In the genomic region with DNA sequence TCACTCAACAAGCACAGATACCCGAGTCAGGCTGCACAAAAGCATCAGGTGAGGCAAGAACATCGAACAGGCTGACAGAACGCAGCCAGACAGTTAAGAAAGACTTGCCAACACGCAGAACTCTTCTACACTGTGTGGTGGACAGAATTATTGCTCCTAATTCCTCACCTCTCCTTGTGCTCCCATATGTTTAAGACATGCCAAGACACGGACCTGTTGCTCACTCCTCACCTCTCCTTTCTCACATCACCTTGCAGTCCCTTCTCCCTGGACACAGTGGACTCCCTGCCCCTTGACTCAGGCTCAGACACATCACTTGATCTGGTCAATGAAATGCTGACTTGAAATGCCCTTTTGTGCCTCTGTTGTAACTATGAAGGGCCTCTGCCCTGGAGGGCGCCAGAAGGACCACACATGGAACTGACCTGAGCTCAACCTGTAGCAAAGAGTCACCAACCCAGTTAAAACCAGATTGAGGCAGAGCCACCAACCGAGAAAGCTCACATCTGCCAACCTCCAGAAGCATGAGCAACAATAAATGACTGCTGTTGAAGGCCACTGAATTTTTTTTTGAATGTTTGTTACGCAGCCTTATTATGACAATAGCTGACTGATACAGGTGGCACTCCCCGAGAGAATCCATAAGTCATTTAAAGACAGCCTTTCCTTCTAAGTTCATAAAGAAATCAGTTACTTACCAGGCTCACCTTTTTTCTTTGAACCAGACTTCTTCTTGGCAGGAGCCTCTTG, we compare ENCODE assay signal across 1 cellular context.
TF ChIP-seq lines count a peak whose summit lies in the region.

No MANE protein-coding gene starts in this region.

TF ChIP-seq in HepG2, 621 proteins besides CTCF, POLR2A, EP300 and RAD21 (continued from another document):
- TF ChIP-seq, protein P1, sequence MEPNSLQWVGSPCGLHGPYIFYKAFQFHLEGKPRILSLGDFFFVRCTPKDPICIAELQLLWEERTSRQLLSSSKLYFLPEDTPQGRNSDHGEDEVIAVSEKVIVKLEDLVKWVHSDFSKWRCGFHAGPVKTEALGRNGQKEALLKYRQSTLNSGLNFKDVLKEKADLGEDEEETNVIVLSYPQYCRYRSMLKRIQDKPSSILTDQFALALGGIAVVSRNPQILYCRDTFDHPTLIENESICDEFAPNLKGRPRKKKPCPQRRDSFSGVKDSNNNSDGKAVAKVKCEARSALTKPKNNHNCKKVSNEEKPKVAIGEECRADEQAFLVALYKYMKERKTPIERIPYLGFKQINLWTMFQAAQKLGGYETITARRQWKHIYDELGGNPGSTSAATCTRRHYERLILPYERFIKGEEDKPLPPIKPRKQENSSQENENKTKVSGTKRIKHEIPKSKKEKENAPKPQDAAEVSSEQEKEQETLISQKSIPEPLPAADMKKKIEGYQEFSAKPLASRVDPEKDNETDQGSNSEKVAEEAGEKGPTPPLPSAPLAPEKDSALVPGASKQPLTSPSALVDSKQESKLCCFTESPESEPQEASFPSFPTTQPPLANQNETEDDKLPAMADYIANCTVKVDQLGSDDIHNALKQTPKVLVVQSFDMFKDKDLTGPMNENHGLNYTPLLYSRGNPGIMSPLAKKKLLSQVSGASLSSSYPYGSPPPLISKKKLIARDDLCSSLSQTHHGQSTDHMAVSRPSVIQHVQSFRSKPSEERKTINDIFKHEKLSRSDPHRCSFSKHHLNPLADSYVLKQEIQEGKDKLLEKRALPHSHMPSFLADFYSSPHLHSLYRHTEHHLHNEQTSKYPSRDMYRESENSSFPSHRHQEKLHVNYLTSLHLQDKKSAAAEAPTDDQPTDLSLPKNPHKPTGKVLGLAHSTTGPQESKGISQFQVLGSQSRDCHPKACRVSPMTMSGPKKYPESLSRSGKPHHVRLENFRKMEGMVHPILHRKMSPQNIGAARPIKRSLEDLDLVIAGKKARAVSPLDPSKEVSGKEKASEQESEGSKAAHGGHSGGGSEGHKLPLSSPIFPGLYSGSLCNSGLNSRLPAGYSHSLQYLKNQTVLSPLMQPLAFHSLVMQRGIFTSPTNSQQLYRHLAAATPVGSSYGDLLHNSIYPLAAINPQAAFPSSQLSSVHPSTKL (CRISPR knock-in tag; IDR thresholded peaks at IDR 0.05) = no peak
- TF ChIP-seq, protein P2, sequence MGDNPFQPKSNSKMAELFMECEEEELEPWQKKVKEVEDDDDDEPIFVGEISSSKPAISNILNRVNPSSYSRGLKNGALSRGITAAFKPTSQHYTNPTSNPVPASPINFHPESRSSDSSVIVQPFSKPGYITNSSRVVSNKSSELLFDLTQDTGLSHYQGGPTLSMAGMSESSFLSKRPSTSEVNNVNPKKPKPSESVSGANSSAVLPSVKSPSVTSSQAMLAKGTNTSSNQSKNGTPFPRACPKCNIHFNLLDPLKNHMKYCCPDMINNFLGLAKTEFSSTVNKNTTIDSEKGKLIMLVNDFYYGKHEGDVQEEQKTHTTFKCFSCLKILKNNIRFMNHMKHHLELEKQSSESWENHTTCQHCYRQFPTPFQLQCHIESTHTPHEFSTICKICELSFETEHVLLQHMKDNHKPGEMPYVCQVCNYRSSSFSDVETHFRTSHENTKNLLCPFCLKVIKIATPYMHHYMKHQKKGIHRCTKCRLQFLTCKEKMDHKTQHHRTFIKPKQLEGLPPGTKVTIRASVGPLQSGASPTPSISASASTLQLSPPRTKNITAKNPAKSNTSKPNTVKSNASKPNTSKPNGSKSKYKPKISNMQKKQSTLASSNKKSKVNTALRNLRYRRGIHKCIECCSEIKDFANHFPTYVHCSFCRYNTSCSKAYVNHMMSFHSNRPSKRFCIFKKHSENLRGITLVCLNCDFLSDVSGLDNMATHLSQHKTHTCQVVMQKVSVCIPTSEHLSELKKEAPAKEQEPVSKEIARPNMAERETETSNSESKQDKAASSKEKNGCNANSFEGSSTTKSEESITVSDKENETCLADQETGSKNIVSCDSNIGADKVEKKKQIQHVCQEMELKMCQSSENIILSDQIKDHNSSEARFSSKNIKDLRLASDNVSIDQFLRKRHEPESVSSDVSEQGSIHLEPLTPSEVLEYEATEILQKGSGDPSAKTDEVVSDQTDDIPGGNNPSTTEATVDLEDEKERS (CRISPR knock-in tag; IDR thresholded peaks at IDR 0.05) = peak; percentile 74; the same call in 1 of the 2 replicates
- no peak for TF ChIP-seq EZH2 (conservative IDR thresholded peaks at IDR 0.05; ENCODE audit: low read depth, low read length)
- TF ChIP-seq FOXP1 (IDR thresholded peaks at IDR 0.05) = no peak
- no peak for TF ChIP-seq FOXP1 (CRISPR knock-in tag; IDR thresholded peaks at IDR 0.05)
- TF ChIP-seq RBAK (CRISPR knock-in tag; IDR thresholded peaks at IDR 0.05) = peak; percentile 100
- no peak for TF ChIP-seq JDP2 (CRISPR knock-in tag; IDR thresholded peaks at IDR 0.05; ENCODE audit: borderline replicate concordance)
- TF ChIP-seq, protein P3, sequence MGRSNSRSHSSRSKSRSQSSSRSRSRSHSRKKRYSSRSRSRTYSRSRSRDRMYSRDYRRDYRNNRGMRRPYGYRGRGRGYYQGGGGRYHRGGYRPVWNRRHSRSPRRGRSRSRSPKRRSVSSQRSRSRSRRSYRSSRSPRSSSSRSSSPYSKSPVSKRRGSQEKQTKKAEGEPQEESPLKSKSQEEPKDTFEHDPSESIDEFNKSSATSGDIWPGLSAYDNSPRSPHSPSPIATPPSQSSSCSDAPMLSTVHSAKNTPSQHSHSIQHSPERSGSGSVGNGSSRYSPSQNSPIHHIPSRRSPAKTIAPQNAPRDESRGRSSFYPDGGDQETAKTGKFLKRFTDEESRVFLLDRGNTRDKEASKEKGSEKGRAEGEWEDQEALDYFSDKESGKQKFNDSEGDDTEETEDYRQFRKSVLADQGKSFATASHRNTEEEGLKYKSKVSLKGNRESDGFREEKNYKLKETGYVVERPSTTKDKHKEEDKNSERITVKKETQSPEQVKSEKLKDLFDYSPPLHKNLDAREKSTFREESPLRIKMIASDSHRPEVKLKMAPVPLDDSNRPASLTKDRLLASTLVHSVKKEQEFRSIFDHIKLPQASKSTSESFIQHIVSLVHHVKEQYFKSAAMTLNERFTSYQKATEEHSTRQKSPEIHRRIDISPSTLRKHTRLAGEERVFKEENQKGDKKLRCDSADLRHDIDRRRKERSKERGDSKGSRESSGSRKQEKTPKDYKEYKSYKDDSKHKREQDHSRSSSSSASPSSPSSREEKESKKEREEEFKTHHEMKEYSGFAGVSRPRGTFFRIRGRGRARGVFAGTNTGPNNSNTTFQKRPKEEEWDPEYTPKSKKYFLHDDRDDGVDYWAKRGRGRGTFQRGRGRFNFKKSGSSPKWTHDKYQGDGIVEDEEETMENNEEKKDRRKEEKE (IDR thresholded peaks at IDR 0.05) = no peak
- no peak for TF ChIP-seq HNRNPUL1 (IDR thresholded peaks at IDR 0.05; ENCODE audit: low read depth, low read length)
- TF ChIP-seq ZNF292 (CRISPR knock-in tag; IDR thresholded peaks at IDR 0.05; ENCODE audit: borderline replicate concordance, low read depth) = no peak
- TF ChIP-seq, protein P4, sequence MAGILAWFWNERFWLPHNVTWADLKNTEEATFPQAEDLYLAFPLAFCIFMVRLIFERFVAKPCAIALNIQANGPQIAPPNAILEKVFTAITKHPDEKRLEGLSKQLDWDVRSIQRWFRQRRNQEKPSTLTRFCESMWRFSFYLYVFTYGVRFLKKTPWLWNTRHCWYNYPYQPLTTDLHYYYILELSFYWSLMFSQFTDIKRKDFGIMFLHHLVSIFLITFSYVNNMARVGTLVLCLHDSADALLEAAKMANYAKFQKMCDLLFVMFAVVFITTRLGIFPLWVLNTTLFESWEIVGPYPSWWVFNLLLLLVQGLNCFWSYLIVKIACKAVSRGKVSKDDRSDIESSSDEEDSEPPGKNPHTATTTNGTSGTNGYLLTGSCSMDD (CRISPR knock-in tag; IDR thresholded peaks at IDR 0.05) = no peak
- TF ChIP-seq, protein P5, sequence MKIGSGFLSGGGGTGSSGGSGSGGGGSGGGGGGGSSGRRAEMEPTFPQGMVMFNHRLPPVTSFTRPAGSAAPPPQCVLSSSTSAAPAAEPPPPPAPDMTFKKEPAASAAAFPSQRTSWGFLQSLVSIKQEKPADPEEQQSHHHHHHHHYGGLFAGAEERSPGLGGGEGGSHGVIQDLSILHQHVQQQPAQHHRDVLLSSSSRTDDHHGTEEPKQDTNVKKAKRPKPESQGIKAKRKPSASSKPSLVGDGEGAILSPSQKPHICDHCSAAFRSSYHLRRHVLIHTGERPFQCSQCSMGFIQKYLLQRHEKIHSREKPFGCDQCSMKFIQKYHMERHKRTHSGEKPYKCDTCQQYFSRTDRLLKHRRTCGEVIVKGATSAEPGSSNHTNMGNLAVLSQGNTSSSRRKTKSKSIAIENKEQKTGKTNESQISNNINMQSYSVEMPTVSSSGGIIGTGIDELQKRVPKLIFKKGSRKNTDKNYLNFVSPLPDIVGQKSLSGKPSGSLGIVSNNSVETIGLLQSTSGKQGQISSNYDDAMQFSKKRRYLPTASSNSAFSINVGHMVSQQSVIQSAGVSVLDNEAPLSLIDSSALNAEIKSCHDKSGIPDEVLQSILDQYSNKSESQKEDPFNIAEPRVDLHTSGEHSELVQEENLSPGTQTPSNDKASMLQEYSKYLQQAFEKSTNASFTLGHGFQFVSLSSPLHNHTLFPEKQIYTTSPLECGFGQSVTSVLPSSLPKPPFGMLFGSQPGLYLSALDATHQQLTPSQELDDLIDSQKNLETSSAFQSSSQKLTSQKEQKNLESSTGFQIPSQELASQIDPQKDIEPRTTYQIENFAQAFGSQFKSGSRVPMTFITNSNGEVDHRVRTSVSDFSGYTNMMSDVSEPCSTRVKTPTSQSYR (CRISPR knock-in tag; IDR thresholded peaks at IDR 0.05; ENCODE audit: borderline replicate concordance) = no peak
- TF ChIP-seq, protein P6, sequence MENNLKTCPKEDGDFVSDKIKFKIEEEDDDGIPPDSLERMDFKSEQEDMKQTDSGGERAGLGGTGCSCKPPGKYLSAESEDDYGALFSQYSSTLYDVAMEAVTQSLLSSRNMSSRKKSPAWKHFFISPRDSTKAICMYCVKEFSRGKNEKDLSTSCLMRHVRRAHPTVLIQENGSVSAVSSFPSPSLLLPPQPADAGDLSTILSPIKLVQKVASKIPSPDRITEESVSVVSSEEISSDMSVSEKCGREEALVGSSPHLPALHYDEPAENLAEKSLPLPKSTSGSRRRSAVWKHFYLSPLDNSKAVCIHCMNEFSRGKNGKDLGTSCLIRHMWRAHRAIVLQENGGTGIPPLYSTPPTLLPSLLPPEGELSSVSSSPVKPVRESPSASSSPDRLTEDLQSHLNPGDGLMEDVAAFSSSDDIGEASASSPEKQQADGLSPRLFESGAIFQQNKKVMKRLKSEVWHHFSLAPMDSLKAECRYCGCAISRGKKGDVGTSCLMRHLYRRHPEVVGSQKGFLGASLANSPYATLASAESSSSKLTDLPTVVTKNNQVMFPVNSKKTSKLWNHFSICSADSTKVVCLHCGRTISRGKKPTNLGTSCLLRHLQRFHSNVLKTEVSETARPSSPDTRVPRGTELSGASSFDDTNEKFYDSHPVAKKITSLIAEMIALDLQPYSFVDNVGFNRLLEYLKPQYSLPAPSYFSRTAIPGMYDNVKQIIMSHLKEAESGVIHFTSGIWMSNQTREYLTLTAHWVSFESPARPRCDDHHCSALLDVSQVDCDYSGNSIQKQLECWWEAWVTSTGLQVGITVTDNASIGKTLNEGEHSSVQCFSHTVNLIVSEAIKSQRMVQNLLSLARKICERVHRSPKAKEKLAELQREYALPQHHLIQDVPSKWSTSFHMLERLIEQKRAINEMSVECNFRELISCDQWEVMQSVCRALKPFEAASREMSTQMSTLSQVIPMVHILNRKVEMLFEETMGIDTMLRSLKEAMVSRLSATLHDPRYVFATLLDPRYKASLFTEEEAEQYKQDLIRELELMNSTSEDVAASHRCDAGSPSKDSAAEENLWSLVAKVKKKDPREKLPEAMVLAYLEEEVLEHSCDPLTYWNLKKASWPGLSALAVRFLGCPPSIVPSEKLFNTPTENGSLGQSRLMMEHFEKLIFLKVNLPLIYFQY (CRISPR knock-in tag; IDR thresholded peaks at IDR 0.05; ENCODE audit: borderline replicate concordance) = no peak
- no peak for TF ChIP-seq KDM6A (CRISPR knock-in tag; IDR thresholded peaks at IDR 0.05; ENCODE audit: low read depth)
- TF ChIP-seq, protein P7, sequence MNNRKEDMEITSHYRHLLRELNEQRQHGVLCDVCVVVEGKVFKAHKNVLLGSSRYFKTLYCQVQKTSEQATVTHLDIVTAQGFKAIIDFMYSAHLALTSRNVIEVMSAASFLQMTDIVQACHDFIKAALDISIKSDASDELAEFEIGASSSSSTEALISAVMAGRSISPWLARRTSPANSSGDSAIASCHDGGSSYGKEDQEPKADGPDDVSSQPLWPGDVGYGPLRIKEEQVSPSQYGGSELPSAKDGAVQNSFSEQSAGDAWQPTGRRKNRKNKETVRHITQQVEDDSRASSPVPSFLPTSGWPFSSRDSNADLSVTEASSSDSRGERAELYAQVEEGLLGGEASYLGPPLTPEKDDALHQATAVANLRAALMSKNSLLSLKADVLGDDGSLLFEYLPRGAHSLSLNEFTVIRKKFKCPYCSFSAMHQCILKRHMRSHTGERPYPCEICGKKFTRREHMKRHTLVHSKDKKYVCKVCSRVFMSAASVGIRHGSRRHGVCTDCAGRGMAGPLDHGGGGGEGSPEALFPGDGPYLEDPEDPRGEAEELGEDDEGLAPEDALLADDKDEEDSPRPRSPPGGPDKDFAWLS (CRISPR knock-in tag; IDR thresholded peaks at IDR 0.05; ENCODE audit: borderline replicate concordance) = no peak
- no peak for TF ChIP-seq SP140L (CRISPR knock-in tag; IDR thresholded peaks at IDR 0.05; ENCODE audit: borderline replicate concordance)
- TF ChIP-seq ZKSCAN8 (CRISPR knock-in tag; IDR thresholded peaks at IDR 0.05; ENCODE audit: borderline replicate concordance) = no peak
- TF ChIP-seq, protein P8, sequence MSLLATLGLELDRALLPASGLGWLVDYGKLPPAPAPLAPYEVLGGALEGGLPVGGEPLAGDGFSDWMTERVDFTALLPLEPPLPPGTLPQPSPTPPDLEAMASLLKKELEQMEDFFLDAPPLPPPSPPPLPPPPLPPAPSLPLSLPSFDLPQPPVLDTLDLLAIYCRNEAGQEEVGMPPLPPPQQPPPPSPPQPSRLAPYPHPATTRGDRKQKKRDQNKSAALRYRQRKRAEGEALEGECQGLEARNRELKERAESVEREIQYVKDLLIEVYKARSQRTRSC (CRISPR knock-in tag; IDR thresholded peaks at IDR 0.05; ENCODE audit: low read depth) = no peak
- TF ChIP-seq DPF2 (CRISPR knock-in tag; IDR thresholded peaks at IDR 0.05; ENCODE audit: borderline replicate concordance, low read depth) = no peak
- no peak for TF ChIP-seq PHF8 (CRISPR knock-in tag; IDR thresholded peaks at IDR 0.05)
- TF ChIP-seq BRD4 (CRISPR knock-in tag; IDR thresholded peaks at IDR 0.05) = no peak
- no peak for TF ChIP-seq ZNF7 (CRISPR knock-in tag; IDR thresholded peaks at IDR 0.05)
- no peak for TF ChIP-seq HDAC1 (CRISPR knock-in tag; IDR thresholded peaks at IDR 0.05)
- TF ChIP-seq RBM39 (IDR thresholded peaks at IDR 0.05; ENCODE audit: low read depth, low read length, poor library complexity, severe bottlenecking) = no peak
- no peak for TF ChIP-seq GLI4 (CRISPR knock-in tag; IDR thresholded peaks at IDR 0.05; ENCODE audit: borderline replicate concordance)
- no peak for TF ChIP-seq HDAC6 (IDR thresholded peaks at IDR 0.05; ENCODE audit: low read depth, low read length)
- TF ChIP-seq ZNF891 (CRISPR knock-in tag; IDR thresholded peaks at IDR 0.05) = no peak
